In genomic region chrX:72738396-72738795, GRCh38 we compare ENCODE assay signal across 34 cellular contexts. TPM values are rescaled to one million over a fixed set of nuclear protein-coding genes. Genes with fewer than 3 reads are reported as not detected.
"Had no signal": no experiment of that assay in that cellular context is flagged by ENCODE, and none has a peak within 500 bp of the region (broad histone marks: within the 10 kb centered on the region; RNA-seq: fewer than 3 reads in every experiment).

No MANE protein-coding gene starts in this region.

- H3K9me3 Mint-ChIP-seq: memory B cell; natural killer cell treated with Interleukin-12 subunit alpha and Interleukin-12 subunit beta and Interleukin-15 and Interleukin-18, amount 100 ng/mL, for 72 hours; stimulated activated effector memory CD8-positive, alpha-beta T cell treated with anti-CD3 and anti-CD28 coated beads, Interleukin-12 subunit alpha, Interleukin-12 subunit beta, amount 100 ng/mL, for 72 hours had no signal

- H3K27ac Mint-ChIP-seq: endodermal cell; memory B cell; naive B cell; natural killer cell treated with Interleukin-12 subunit alpha and Interleukin-12 subunit beta and Interleukin-15 and Interleukin-18, amount 100 ng/mL, for 72 hours; stimulated activated effector memory CD8-positive, alpha-beta T cell treated with anti-CD3 and anti-CD28 coated beads, Interleukin-12 subunit alpha, Interleukin-12 subunit beta, amount 100 ng/mL, for 72 hours had no signal

- H3K4me3 Mint-ChIP-seq: endodermal cell; memory B cell; naive B cell; natural killer cell treated with Interleukin-12 subunit alpha and Interleukin-12 subunit beta and Interleukin-15 and Interleukin-18, amount 100 ng/mL, for 72 hours; stimulated activated effector memory CD8-positive, alpha-beta T cell treated with anti-CD3 and anti-CD28 coated beads, Interleukin-12 subunit alpha, Interleukin-12 subunit beta, amount 100 ng/mL, for 72 hours had no signal

- H3K36me3 Mint-ChIP-seq: memory B cell; naive B cell; natural killer cell treated with Interleukin-12 subunit alpha and Interleukin-12 subunit beta and Interleukin-15 and Interleukin-18, amount 100 ng/mL, for 72 hours; stimulated activated effector memory CD8-positive, alpha-beta T cell treated with anti-CD3 and anti-CD28 coated beads, Interleukin-12 subunit alpha, Interleukin-12 subunit beta, amount 100 ng/mL, for 72 hours had no signal

- H3K9me3 ChIP-seq: gastrocnemius medialis, prostate gland, thyroid gland, vagina had no signal

- H3K4me1 Mint-ChIP-seq: endodermal cell; memory B cell; naive B cell; stimulated activated effector memory CD8-positive, alpha-beta T cell treated with anti-CD3 and anti-CD28 coated beads, Interleukin-12 subunit alpha, Interleukin-12 subunit beta, amount 100 ng/mL, for 72 hours had no signal

- H3K4me3 ChIP-seq: dorsolateral prefrontal cortex, gastrocnemius medialis, lung, prostate gland, right atrium auricular region, stomach, thyroid gland, vagina had no signal

- H3K4me1 ChIP-seq: gastrocnemius medialis, prostate gland, right atrium auricular region, stomach, thyroid gland, vagina had no signal

- H3K27me3 ChIP-seq: right atrium auricular region, stomach, thyroid gland, vagina had no signal

- DNase-seq: dorsolateral prefrontal cortex; effector CD4-positive, alpha-beta T cell; endodermal cell; foreskin fibroblast; gastrocnemius medialis; head of caudate nucleus; naive B cell; nucleus accumbens; stimulated activated CD4-positive, alpha-beta T cell treated with anti-CD3 and anti-CD28 coated beads, Interleukin-2, amount 100 ng/mL, for 24 hours; stimulated activated CD4-positive, alpha-beta T cell treated with anti-CD3 and anti-CD28 coated beads, Interleukin-4, amount 100 ng/mL, for 24 hours; stimulated activated naive CD4-positive, alpha-beta T cell treated with Interleukin-2 at 50 U/mL for 16 hours; stomach; thyroid gland; trophoblast cell had no signal

- H3K36me3 ChIP-seq: gastrocnemius medialis, prostate gland, right atrium auricular region, stomach, thyroid gland, vagina had no signal

- H3K27ac ChIP-seq: dorsolateral prefrontal cortex, epithelial cell of prostate, gastrocnemius medialis, prostate gland, right atrium auricular region, stomach, thyroid gland, vagina had no signal

RNA-seq across cellular contexts. Expression of gene DMRTC1B, which starts 38.3 kb away (rescaled TPM):
- total RNA-seq: esophagus mucosa; gastrocnemius medialis; glomerular endothelial cell; left lobe of liver; natural killer cell treated with Interleukin-12 subunit alpha and Interleukin-12 subunit beta and Interleukin-15 and Interleukin-18, amount 100 ng/mL, for 72 hours; osteocyte; right atrium auricular region; skeletal muscle tissue; stomach; subcutaneous adipose tissue; vagina had no signal
- polyA plus RNA-seq: keratinocyte, liver had no signal

RNA-seq across cellular contexts. Expression of gene FAM236B, which starts 44.1 kb away (rescaled TPM):
- total RNA-seq: dorsolateral prefrontal cortex; endodermal cell; esophagus mucosa; gastrocnemius medialis; glomerular endothelial cell; left lobe of liver; liver; lung; mononuclear cell; natural killer cell treated with Interleukin-12 subunit alpha and Interleukin-12 subunit beta and Interleukin-15 and Interleukin-18, amount 100 ng/mL, for 72 hours; osteocyte; right atrium auricular region; sciatic nerve; skeletal muscle tissue; stomach; subcutaneous adipose tissue; temporal lobe; thyroid gland; ureter; vagina had no signal
- polyA plus RNA-seq: keratinocyte, liver, lung, stomach had no signal
